1 cellular context compared by ENCODE assay signal in the genomic region with DNA sequence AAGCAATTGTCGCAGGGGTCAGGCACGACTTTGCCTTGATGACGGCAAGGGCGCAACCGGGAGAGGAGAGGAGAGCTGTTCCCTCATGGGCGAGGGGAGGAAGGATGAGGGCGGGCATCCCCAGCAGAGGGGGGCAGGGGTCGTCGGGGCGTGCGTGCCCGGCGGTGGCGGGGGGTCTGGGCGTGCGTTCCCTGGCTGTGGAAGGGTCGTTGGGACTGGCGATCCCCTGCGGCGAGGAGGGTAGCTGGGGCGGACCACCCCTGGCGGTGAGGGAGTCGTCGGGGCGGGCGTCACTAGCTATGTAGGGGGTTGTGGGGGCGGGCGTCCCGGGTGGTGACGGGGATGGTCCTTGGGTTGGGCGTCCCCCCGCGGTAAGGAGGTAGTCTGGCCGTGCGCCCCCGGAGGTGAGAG.
TF ChIP-seq lines count a peak whose summit lies in the region.

No MANE protein-coding gene starts in this region.

TF ChIP-seq in IMR-90, 13 proteins besides CTCF, POLR2A, EP300 and RAD21 (continued from another document):
- no peak for TF ChIP-seq RCOR1 (IDR thresholded peaks at IDR 0.05; ENCODE audit: insufficient replicate concordance, low read length)
- TF ChIP-seq FOS (IDR thresholded peaks at IDR 0.05; ENCODE audit: low read depth, low read length): no peak
- no peak for TF ChIP-seq NFE2L2 (IDR thresholded peaks at IDR 0.05; ENCODE audit: low read depth, low read length)
- TF ChIP-seq, protein P1, sequence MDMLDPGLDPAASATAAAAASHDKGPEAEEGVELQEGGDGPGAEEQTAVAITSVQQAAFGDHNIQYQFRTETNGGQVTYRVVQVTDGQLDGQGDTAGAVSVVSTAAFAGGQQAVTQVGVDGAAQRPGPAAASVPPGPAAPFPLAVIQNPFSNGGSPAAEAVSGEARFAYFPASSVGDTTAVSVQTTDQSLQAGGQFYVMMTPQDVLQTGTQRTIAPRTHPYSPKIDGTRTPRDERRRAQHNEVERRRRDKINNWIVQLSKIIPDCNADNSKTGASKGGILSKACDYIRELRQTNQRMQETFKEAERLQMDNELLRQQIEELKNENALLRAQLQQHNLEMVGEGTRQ (IDR thresholded peaks at IDR 0.05; ENCODE audit: low read depth, low read length): no peak
- TF ChIP-seq CHD1 (IDR thresholded peaks at IDR 0.05; ENCODE audit: low read depth, low read length): no peak
